23 cellular contexts compared by ENCODE assay signal in genomic region chr11:65295571-65296338, GRCh38. TPM values are rescaled to one million over a fixed set of nuclear protein-coding genes. Genes with fewer than 3 reads are reported as not detected.
DNase-seq lines count a peak whose midpoint lies in the region; ATAC-seq and TF ChIP-seq lines count a peak whose summit lies in the region.
"Had no signal": no experiment of that assay in that cellular context is flagged by ENCODE, and none has a peak within 500 bp of the region (broad histone marks: within the 10 kb centered on the region; RNA-seq: fewer than 3 reads in every experiment).

No MANE protein-coding gene starts in this region.

- H3K4me3 ChIP-seq in heart left ventricle, result no peak overlapping the region
- H3K4me3 ChIP-seq in gastroesophageal sphincter, result no peak overlapping the region
- no peak overlapping the region for H3K4me3 ChIP-seq in ovary
- no peak overlapping the region for H3K4me3 ChIP-seq in upper lobe of left lung
- H3K4me3 ChIP-seq: mucosa of descending colon, skin epidermis had no signal

- WGBS in heart left ventricle, 4 donors, result 95 to 100% (median 96%) methylated on average over 11 of the region's 11 CpGs
- 86 to 90% methylated on average over 4 to 5 of the region's 11 CpGs for WGBS in gastroesophageal sphincter (ENCODE audit: low coverage in 1 of 2), 2 donors
- whole genome bisulfite sequencing in ovary, 3 donors, result 76 to 82% (median 80%) methylated on average over 11 of the region's 11 CpGs
- 88 to 95% methylated on average over 10 to 11 of the region's 11 CpGs for WGBS in upper lobe of left lung, 2 donors

- intact Hi-C loops in heart left ventricle (cut with DNase I), result no loop called here
- intact Hi-C loops in left cardiac atrium (cut with DNase I), result no loop called here
- intact Hi-C loops in ovary (cut with DNase I), result loop anchor here in 1 of 4 donors (2.0 kb wide), 1 partner anchor 19 kb away; the partner anchor contains the start of gene CDC42EP2

- peaks cover 0 to 30% (median 12%) of the 10 kb centered on the region in 9 donors for H3K36me3 ChIP-seq in heart left ventricle
- H3K36me3 ChIP-seq in gastroesophageal sphincter, result peaks cover 0 to 19% of the 10 kb centered on the region in 2 donors
- no peaks in the 10 kb centered on the region for H3K36me3 ChIP-seq in ovary
- peaks cover 6 to 37% (median 22%) of the 10 kb centered on the region in 4 donors for H3K36me3 ChIP-seq in upper lobe of left lung

- H3K27ac ChIP-seq in heart left ventricle (peak overlapping the region in 8 of 12 donors; percentile 41 to 92 (median 78)), gastroesophageal sphincter (peak overlapping the region; percentile 91 to 99 (median 96)), ovary (peak overlapping the region; percentile 20 to 94), upper lobe of left lung (peak overlapping the region; percentile 40 to 73 (median 58))
- H3K27ac ChIP-seq: C4-2B had no signal

- H3K27me3 ChIP-seq in heart left ventricle (no peaks in the 10 kb centered on the region), gastroesophageal sphincter (no peaks in the 10 kb centered on the region), ovary (no peaks in the 10 kb centered on the region), upper lobe of left lung (no peaks in the 10 kb centered on the region)

- ATAC-seq in heart left ventricle, result no peak
- no peak for ATAC-seq in left cardiac atrium
- no peak for ATAC-seq in gastroesophageal sphincter
- no peak for ATAC-seq in upper lobe of left lung (ENCODE audit: low FRiP score in 2 of 2)
- ATAC-seq in HG02798 (IDR thresholded peaks at IDR 0.05; ENCODE audit: poor library complexity, unreplicated experiment), result no peak
- ATAC-seq: activated CD8-positive, alpha-beta memory T cell treated with anti-CD3 and anti-CD28 coated beads, Interleukin-2, amount 10 ng/mL, durations not matched to agents 7 days and 5 days; mucosa of descending colon; WTC11 had no signal

- TF ChIP-seq EP300 in gastroesophageal sphincter (IDR thresholded peaks at IDR 0.05), result no peak
- TF ChIP-seq EP300 in ovary (IDR thresholded peaks at IDR 0.05), result no peak
- no peak for TF ChIP-seq EP300 in upper lobe of left lung (IDR thresholded peaks at IDR 0.05)

- no peak for TF ChIP-seq CTCF in heart left ventricle (IDR thresholded peaks at IDR 0.05)
- no peak for TF ChIP-seq CTCF in gastroesophageal sphincter (IDR thresholded peaks at IDR 0.05)
- no peak for TF ChIP-seq CTCF in ovary (IDR thresholded peaks at IDR 0.05)
- TF ChIP-seq CTCF in upper lobe of left lung (IDR thresholded peaks at IDR 0.05), result no peak

- TF ChIP-seq POLR2A in heart left ventricle (IDR thresholded peaks at IDR 0.05), result no peak
- TF ChIP-seq POLR2A in gastroesophageal sphincter (IDR thresholded peaks at IDR 0.05), result no peak
- TF ChIP-seq POLR2A in ovary (IDR thresholded peaks at IDR 0.05), result no peak
- no peak for TF ChIP-seq POLR2A in upper lobe of left lung (IDR thresholded peaks at IDR 0.05)

- DNase-seq in heart left ventricle (no peak), left cardiac atrium (no peak), ovary (no peak), upper lobe of left lung (no peak), NCI-H2171 treated with DMSO at 0.1 percent for 48 hours (lab: John Stamatoyannopoulos, UW) (no peak), iPS-NIHi7 (ENCODE audit: extremely low spot score) (no peak)
- DNase-seq: activated CD8-positive, alpha-beta memory T cell treated with anti-CD3 and anti-CD28 coated beads, Interleukin-2, amount 10 ng/mL, durations not matched to agents 7 days and 5 days; anterior cingulate cortex; DMS153; islet precursor cell; MM.1S; mucosa of descending colon; NCI-H187; NCI-H446; SIG-M5; stimulated activated CD4-positive, alpha-beta T cell treated with anti-CD3 and anti-CD28 coated beads, Interleukin-4, amount 100 ng/mL, for 24 hours; T-helper 2 cell had no signal

- H3K4me1 ChIP-seq in heart left ventricle (peaks cover 6 to 82% (median 66%) of the 10 kb centered on the region in 12 donors), gastroesophageal sphincter (peaks cover 41 to 95% (median 67%) of the 10 kb centered on the region in 3 donors), ovary (ENCODE audit: insufficient read depth) (peaks cover 51% of the 10 kb centered on the region), upper lobe of left lung (peaks cover 25 to 44% (median 33%) of the 10 kb centered on the region in 4 donors)

- H3K9me3 ChIP-seq in heart left ventricle (no peaks in the 10 kb centered on the region), gastroesophageal sphincter (no peaks in the 10 kb centered on the region), ovary (no peaks in the 10 kb centered on the region), upper lobe of left lung (no peaks in the 10 kb centered on the region)
- H3K9me3 ChIP-seq: mucosa of descending colon had no signal

RNA-seq across cellular contexts. Expression of gene CDC42EP2, which starts 18.9 kb away (rescaled TPM):
- total RNA-seq in heart left ventricle (10 to 100 TPM in 4 of 9 donors, 1 to 10 TPM in 5; 3.3 to 25.0 (median 8.9) TPM), left cardiac atrium (10 to 100 TPM; 21.7 to 28.9 TPM), gastroesophageal sphincter (10 to 100 TPM; 26.3 to 63.4 (median 42.8) TPM), ovary (10 to 100 TPM; 13.7 to 46.9 (median 20.1) TPM), upper lobe of left lung (10 to 100 TPM in 5 of 6 donors, 1 to 10 TPM in 1; 7.7 to 45.2 (median 14.6) TPM)
- polyA plus RNA-seq in heart left ventricle (10 to 100 TPM; 10.3 to 16.3 TPM), ovary (1 to 10 TPM in 1 of 2 donors, under 1 TPM in 1; 0.48 to 8.0 TPM)

RNA-seq across cellular contexts. Expression of gene POLA2, which starts 34.0 kb away (rescaled TPM):
- total RNA-seq in heart left ventricle (1 to 10 TPM; 3.2 to 9.0 (median 4.2) TPM), left cardiac atrium (1 to 10 TPM; 5.3 to 7.3 TPM), gastroesophageal sphincter (10 to 100 TPM in 2 of 4 donors, 1 to 10 TPM in 2; 7.7 to 18.5 (median 13.2) TPM), ovary (10 to 100 TPM in 3 of 7 donors, 1 to 10 TPM in 4; 4.5 to 10.4 (median 8.6) TPM), upper lobe of left lung (10 to 100 TPM in 3 of 6 donors, 1 to 10 TPM in 3; 6.0 to 19.9 (median 8.7) TPM)
- polyA plus RNA-seq in heart left ventricle (1 to 10 TPM; 4.3 to 6.7 TPM), ovary (10 to 100 TPM in 1 of 2 donors, 1 to 10 TPM in 1; 8.6 to 13.3 TPM)

RNA-seq across cellular contexts. Expression of gene DPF2, which starts 37.9 kb away (rescaled TPM):
- total RNA-seq in heart left ventricle (10 to 100 TPM; 41.0 to 55.4 (median 46.2) TPM), left cardiac atrium (10 to 100 TPM; 46.7 to 47.7 TPM), gastroesophageal sphincter (10 to 100 TPM; 42.5 to 72.7 (median 62.1) TPM), ovary (10 to 100 TPM; 49.7 to 99.1 (median 85.4) TPM), upper lobe of left lung (10 to 100 TPM; 32.1 to 68.1 (median 54.7) TPM)
- polyA plus RNA-seq in heart left ventricle (10 to 100 TPM; 22.9 to 35.1 TPM), ovary (10 to 100 TPM; 52.0 to 78.4 TPM)

RNA-seq across cellular contexts. Expression of gene TIGD3, which starts 58.8 kb away (rescaled TPM):
- total RNA-seq in heart left ventricle, result under 1 TPM in 7 of 9 donors, not detected in 2; 0.19 to 0.91 (median 0.47) TPM
- polyA plus RNA-seq in heart left ventricle, result under 1 TPM; 0.29 to 0.42 TPM
- total RNA-seq in left cardiac atrium, result under 1 TPM in 1 of 2 donors, not detected in 1; 0.12 TPM
- under 1 TPM in 2 of 4 donors, not detected in 2; 0.27 to 0.67 TPM for total RNA-seq in gastroesophageal sphincter
- under 1 TPM in 6 of 7 donors, not detected in 1; 0.11 to 0.72 (median 0.34) TPM for total RNA-seq in ovary
- under 1 TPM in 1 of 2 donors, not detected in 1; 0.31 TPM for polyA plus RNA-seq in ovary
- under 1 TPM in 4 of 6 donors, not detected in 2; 0.15 to 0.51 (median 0.35) TPM for total RNA-seq in upper lobe of left lung
- total RNA-seq: osteoblast had no signal
